Comparison of ENCODE assay signal across 8 cellular contexts in genomic region chr7:77537136-77537594, GRCh38. TPM values are rescaled to one million over a fixed set of nuclear protein-coding genes. Genes with fewer than 3 reads are reported as not detected.
A peak's percentile ranks its signal among the peaks of the same experiment; 100 is the strongest.
DNase-seq lines count a peak whose midpoint lies in the region; ATAC-seq and TF ChIP-seq lines count a peak whose summit lies in the region.

Gene PTPN12 (plus strand): TSS chr7:77537295. CDS start chr7:77537547, 252 bp downstream.

- H3K4me3 ChIP-seq in DOHH2 (ENCODE audit: low read length) = peak within 1 kb of the TSS; percentile 85
- peak within 1 kb of the TSS; percentile 83 for H3K4me3 ChIP-seq in Loucy (ENCODE audit: low read length, poor library complexity, severe bottlenecking)
- H3K4me3 ChIP-seq in adrenal gland = peak within 1 kb of the TSS; percentile 76 to 92 (median 85)
- H3K4me3 ChIP-seq in right cardiac atrium (ENCODE audit: low read length) = peak within 1 kb of the TSS; percentile 97

- DNase-seq in adrenal gland (peak in 2 of 7 donors; percentile 77 to 81), right cardiac atrium (peak in 1 of 3 donors; percentile 93), retina (peak; percentile 73)
- no peak for DNase-seq in stimulated activated CD8-positive, alpha-beta memory T cell treated with anti-CD3 and anti-CD28 coated beads, Interleukin-4, amount 100 ng/mL, for 48 hours
- no peak for DNase-seq in activated CD8-positive, alpha-beta memory T cell treated with anti-CD3 and anti-CD28 coated beads, Interleukin-2, amount 50 U/mL, for 48 hours

- H3K79me2 ChIP-seq in DOHH2 (ENCODE audit: control insufficient read depth, low read length) (peaks cover 6% of the 10 kb centered on the region), Loucy (ENCODE audit: insufficient read depth, low read length) (peaks cover 47% of the 10 kb centered on the region)

- intact Hi-C loops in adrenal gland (cut with DNase I) = no loop called here
- intact Hi-C loops in right cardiac atrium (cut with DNase I) = no loop called here

- H3K27me3 ChIP-seq in DOHH2 (ENCODE audit: control insufficient read depth, low read length) = peaks cover 16% of the 10 kb centered on the region
- no peaks in the 10 kb centered on the region for H3K27me3 ChIP-seq in Loucy (ENCODE audit: insufficient read depth, low read length, poor library complexity, severe bottlenecking)
- no peaks in the 10 kb centered on the region for H3K27me3 ChIP-seq in adrenal gland
- no peaks in the 10 kb centered on the region for H3K27me3 ChIP-seq in right cardiac atrium (ENCODE audit: control insufficient read depth, insufficient read depth)

- peak within 1 kb of the TSS; percentile 94 for H2AFZ ChIP-seq in Loucy (ENCODE audit: low read length)

- H3K9me3 ChIP-seq in DOHH2 (ENCODE audit: control insufficient read depth, insufficient read depth, low read length) = no peaks in the 10 kb centered on the region
- no peaks in the 10 kb centered on the region for H3K9me3 ChIP-seq in Loucy (ENCODE audit: insufficient read depth, low read depth, low read length)
- no peaks in the 10 kb centered on the region for H3K9me3 ChIP-seq in adrenal gland (replicated peaks in 1 of 3)
- no peaks in the 10 kb centered on the region for H3K9me3 ChIP-seq in right cardiac atrium (ENCODE audit: control insufficient read depth, low read length)

- TF ChIP-seq POLR2A in adrenal gland (IDR thresholded peaks at IDR 0.05) = peak in 1 of 2 donors; percentile 15

- peak within 1 kb of the TSS; percentile 81 for H3K9ac ChIP-seq in Loucy (ENCODE audit: low read depth, low read length, poor library complexity, severe bottlenecking)

- H4K20me1 ChIP-seq in DOHH2 (ENCODE audit: control insufficient read depth, insufficient read depth, low read depth, low read length) (peaks cover 3% of the 10 kb centered on the region; the same call in 1 of the 2 replicates), Loucy (ENCODE audit: insufficient read depth, low read length, poor library complexity, severe bottlenecking) (peaks cover 34% of the 10 kb centered on the region)

- H3K36me3 ChIP-seq in DOHH2 (ENCODE audit: control insufficient read depth, low read length) (no peaks in the 10 kb centered on the region), Loucy (ENCODE audit: insufficient read depth, low read length) (no peaks in the 10 kb centered on the region), adrenal gland (replicated peaks in 1 of 2) (no peaks in the 10 kb centered on the region)

- WGBS in adrenal gland, 4 donors = 0 to 1% methylated on average over 40 to 43 of the region's 47 CpGs; no CpG with 5 or more reads in 2 of the 4 donors
- WGBS in right cardiac atrium = 1% methylated on average over 45 of the region's 47 CpGs

- no peak within 1 kb of the TSS for H3K27ac ChIP-seq in DOHH2 (ENCODE audit: low read depth, low read length)
- peak within 1 kb of the TSS; percentile 73 to 99 (median 94) for H3K27ac ChIP-seq in adrenal gland
- peak within 1 kb of the TSS; percentile 99 for H3K27ac ChIP-seq in right cardiac atrium (ENCODE audit: low read length)

- ATAC-seq in GM21723 (IDR thresholded peaks at IDR 0.05; ENCODE audit: unreplicated experiment) (peak; percentile 26), right cardiac atrium (peak; percentile 71 to 75)

- H3K4me1 ChIP-seq in DOHH2 (ENCODE audit: control insufficient read depth, low read length) (peaks cover 10% of the 10 kb centered on the region), Loucy (ENCODE audit: insufficient read depth, low read length, poor library complexity, severe bottlenecking) (peaks cover 31% of the 10 kb centered on the region), adrenal gland (replicated peaks in 1 of 2) (peaks cover 7 to 34% of the 10 kb centered on the region in 2 donors), right cardiac atrium (ENCODE audit: control insufficient read depth, insufficient read depth, low read length) (peaks cover 5% of the 10 kb centered on the region)

- peaks cover 10% of the 10 kb centered on the region for H3F3A ChIP-seq in DOHH2 (ENCODE audit: control insufficient read depth, insufficient read depth)
- no peaks in the 10 kb centered on the region; the same call in 1 of the 2 replicates for H3F3A ChIP-seq in Loucy (ENCODE audit: low read depth)

- TF ChIP-seq CTCF in DOHH2 (IDR thresholded peaks at IDR 0.05; ENCODE audit: low read depth, low read length, poor library complexity, severe bottlenecking) = no peak
- no peak for TF ChIP-seq CTCF in Loucy (conservative IDR thresholded peaks at IDR 0.05; ENCODE audit: low read length)
- TF ChIP-seq CTCF in adrenal gland (IDR thresholded peaks at IDR 0.05) = no peak

- peak within 1 kb of the TSS; percentile 95 for H3K4me2 ChIP-seq in DOHH2 (ENCODE audit: low read length)
- H3K4me2 ChIP-seq in Loucy (ENCODE audit: low read depth, low read length, poor library complexity, severe bottlenecking) = peak within 1 kb of the TSS; percentile 95

- H3K9me2 ChIP-seq in DOHH2 (replicated peaks; ENCODE audit: control insufficient read depth, low read length) (no peaks in the 10 kb centered on the region), Loucy (replicated peaks; ENCODE audit: low read depth, low read length) (no peaks in the 10 kb centered on the region)

RNA-seq across cellular contexts. Expression of gene PTPN12, which starts in this region (rescaled TPM):
- total RNA-seq in adrenal gland (10 to 100 TPM; 29.5 to 72.0 (median 55.1) TPM), right cardiac atrium (10 to 100 TPM; 39.2 to 55.5 (median 50.0) TPM)
- polyA plus RNA-seq in adrenal gland (10 to 100 TPM; 29.6 to 61.7 (median 55.7) TPM), right cardiac atrium (32.5 TPM)
